17 cellular contexts compared by ENCODE assay signal in genomic region chr4:83261307-83261706, GRCh38.
"Had no signal": no experiment of that assay in that cellular context is flagged by ENCODE, and none has a peak within 500 bp of the region (broad histone marks: within the 10 kb centered on the region; RNA-seq: fewer than 3 reads in every experiment).

No MANE protein-coding gene starts in this region.

- H3K4me3 ChIP-seq: PC-9, SJCRH30 had no signal

- DNase-seq: activated CD4-positive, alpha-beta memory T cell treated with anti-CD3 and anti-CD28 coated beads for 36 hours; activated CD4-positive, alpha-beta T cell treated with anti-CD3 and anti-CD28 coated beads, Interleukin-2, amount 10 ng/mL, durations not matched to agents 7 days and 5 days; activated CD8-positive, alpha-beta memory T cell treated with anti-CD3 and anti-CD28 coated beads for 24 hours; activated gamma-delta T cell treated with Interleukin-2 at 50 U/mL for 16 hours; activated naive CD4-positive, alpha-beta T cell treated with anti-CD3 and anti-CD28 coated beads, Interleukin-2, amount 10 ng/mL, durations not matched to agents 7 days and 5 days; activated naive CD8-positive, alpha-beta T cell treated with anti-CD3 and anti-CD28 coated beads for 36 hours; activated T-cell treated with anti-CD3 and anti-CD28 coated beads, Interleukin-2, amount 50 U/mL, for 4 hours; KG1; NCI-H1048; NCI-H524 treated with DMSO at 0.1 percent for 48 hours; PC-9; RPMI8226; SJCRH30; SK-N-SH; T-helper 1 cell had no signal

- H3K36me3 ChIP-seq: SJCRH30 had no signal

- H3K27me3 ChIP-seq: SJCRH30 had no signal

- H3K27ac ChIP-seq: PC-9, SJCRH30, VCaP had no signal

- ATAC-seq: Right ventricle myocardium inferior had no signal

- H3K9me3 ChIP-seq: SJCRH30, SK-N-SH had no signal
